In genomic region chr20:62554898-62555641, GRCh38 we compare ENCODE assay signal across 13 cellular contexts.
"Had no signal": no experiment of that assay in that cellular context is flagged by ENCODE, and none has a peak within 500 bp of the region (broad histone marks: within the 10 kb centered on the region; RNA-seq: fewer than 3 reads in every experiment).

No MANE protein-coding gene starts in this region.

- H3K4me3 ChIP-seq: hepatocyte, thyroid gland had no signal

- H3K27ac ChIP-seq: hepatocyte, thyroid gland had no signal

- H3K36me3 ChIP-seq: thyroid gland had no signal

- H2AFZ ChIP-seq: hepatocyte had no signal

- H3K4me2 ChIP-seq: hepatocyte had no signal

- H3K36me3 Mint-ChIP-seq: natural killer cell, T-cell had no signal

- H3K9me3 ChIP-seq: thyroid gland had no signal

- H3K4me3 Mint-ChIP-seq: activated T-helper 17 cell treated with anti-CD3 and anti-CD28 coated beads, Interleukin-2, amount 50 U/mL, for 72 hours; natural killer cell; T-cell had no signal

- H3K27ac Mint-ChIP-seq: activated T-helper 17 cell treated with anti-CD3 and anti-CD28 coated beads, Interleukin-2, amount 50 U/mL, for 72 hours; natural killer cell; T-cell had no signal

- H3K9me3 Mint-ChIP-seq: activated T-helper 17 cell treated with anti-CD3 and anti-CD28 coated beads, Interleukin-2, amount 50 U/mL, for 72 hours; natural killer cell; T-cell had no signal

- DNase-seq: activated naive CD4-positive, alpha-beta T cell treated with Interleukin-2 at 50 U/mL for 16 hours; anterior cingulate cortex; islet precursor cell; natural killer cell; occipital lobe; stimulated activated CD4-positive, alpha-beta T cell treated with anti-CD3 and anti-CD28 coated beads, Interleukin-1b, Interleukin-23, amount 100 ng/mL, for 48 hours; T-cell; T-helper 9 cell; thyroid gland had no signal

- ATAC-seq: activated CD4-positive, CD25-positive, alpha-beta regulatory T cell treated with anti-CD3 and anti-CD28 coated beads, Interleukin-2, amount 50 U/mL, for 24 hours; activated T-helper 17 cell treated with anti-CD3 and anti-CD28 coated beads, Interleukin-2, amount 50 U/mL, for 72 hours; natural killer cell; sciatic nerve; T-cell had no signal

- H3K79me2 ChIP-seq: hepatocyte had no signal
